In the genomic region with DNA sequence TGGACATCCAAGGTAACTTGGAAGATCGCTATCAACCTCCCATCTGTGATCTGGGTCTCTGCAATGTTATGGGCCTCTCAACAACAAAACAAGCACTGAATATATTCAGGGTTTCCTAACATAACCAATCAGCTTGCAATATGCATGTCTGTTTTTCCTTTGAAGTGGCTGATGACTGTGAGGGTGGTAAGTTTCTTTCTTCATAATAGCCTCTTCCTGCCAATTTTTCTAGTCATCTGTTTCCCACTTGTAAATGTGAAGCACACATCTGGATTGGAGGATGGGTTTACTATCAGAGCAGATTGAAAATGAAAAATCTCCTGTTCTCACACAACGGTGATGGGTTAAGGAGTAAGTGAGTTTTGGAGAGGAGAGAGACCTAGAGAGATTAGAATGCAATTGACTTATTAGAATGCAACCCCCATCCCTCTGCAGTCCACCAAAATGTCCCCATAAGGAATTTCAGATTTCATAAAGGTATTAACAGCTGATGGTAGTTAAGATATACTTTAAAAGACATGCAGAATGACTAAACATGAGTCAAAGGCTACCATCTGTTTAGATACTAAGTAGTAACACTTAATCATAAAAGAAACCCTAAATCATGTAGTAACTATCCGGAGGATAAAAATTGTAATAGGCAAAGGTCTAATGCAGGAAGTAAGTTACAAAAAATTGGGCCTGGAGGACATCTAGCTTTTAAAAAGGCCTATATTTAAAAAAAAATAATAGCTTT, we compare ENCODE assay signal across 11 cellular contexts. TPM values are rescaled to one million over a fixed set of nuclear protein-coding genes. Genes with fewer than 3 reads are reported as not detected.
DNase-seq lines count a peak whose midpoint lies in the region; ATAC-seq, FAIRE-seq and TF ChIP-seq lines count a peak whose summit lies in the region.
"Had no signal": no experiment of that assay in that cellular context is flagged by ENCODE, and none has a peak within 500 bp of the region (broad histone marks: within the 10 kb centered on the region; RNA-seq: fewer than 3 reads in every experiment).

No MANE protein-coding gene starts in this region.

- peaks cover 23 to 96% (median 65%) of the 10 kb centered on the region in 3 donors for H3K36me3 Mint-ChIP-seq in naive thymus-derived CD8-positive, alpha-beta T cell

- no peaks in the 10 kb centered on the region for H3K9me3 ChIP-seq in Peyer's patch

- H3K9me3 Mint-ChIP-seq in naive thymus-derived CD8-positive, alpha-beta T cell = peaks cover 0 to 10% (median 3%) of the 10 kb centered on the region in 9 donors
- H3K9me3 Mint-ChIP-seq: dendritic cell treated with granulocyte-macrophage colony-stimulating factor and Interleukin-4, amounts not matched to agents 40 ng/mL and 50 ng/mL, for 4 days had no signal

- H3K27ac Mint-ChIP-seq in naive thymus-derived CD8-positive, alpha-beta T cell = peak overlapping the region; percentile 60 to 93 (median 84)

- H3K4me1 ChIP-seq in Peyer's patch = no peaks in the 10 kb centered on the region

- POLR2A ChIA-PET in naive thymus-derived CD8-positive, alpha-beta T cell (lab: Charles Lee) = no interaction called here

- no peaks in the 10 kb centered on the region for H3K27me3 ChIP-seq in Peyer's patch

- H3K4me3 ChIP-seq in astrocyte of the cerebellum (ENCODE audit: low read depth, low read length) = no peak overlapping the region
- no peak overlapping the region for H3K4me3 ChIP-seq in Peyer's patch

- H3K27me3 Mint-ChIP-seq in naive thymus-derived CD8-positive, alpha-beta T cell = no peaks in the 10 kb centered on the region
- H3K27me3 Mint-ChIP-seq: dendritic cell treated with granulocyte-macrophage colony-stimulating factor and Interleukin-4, amounts not matched to agents 40 ng/mL and 50 ng/mL, for 4 days had no signal

- in situ Hi-C loops in astrocyte of the cerebellum (cut with HindIII; ENCODE audit: low sequenced_read_pairs) = no loop called here

- no peak for TF ChIP-seq POLR2A in Peyer's patch (IDR thresholded peaks at IDR 0.05)

- H3K4me3 Mint-ChIP-seq in naive thymus-derived CD8-positive, alpha-beta T cell = peak overlapping the region in 7 of 10 donors; percentile 3 to 47 (median 14)
- H3K4me3 Mint-ChIP-seq: dendritic cell treated with granulocyte-macrophage colony-stimulating factor and Interleukin-4, amounts not matched to agents 40 ng/mL and 50 ng/mL, for 4 days had no signal

- peak; percentile 33 for FAIRE-seq in HTR-8/SVneo (lab: Jason Lieb, UNC)

- peaks cover 0 to 65% (median 0%) of the 10 kb centered on the region in 3 donors for H3K36me3 ChIP-seq in Peyer's patch

- no peak for TF ChIP-seq CTCF in astrocyte of the cerebellum (IDR thresholded peaks at IDR 0.05; ENCODE audit: low read depth, low read length, missing control alignments)
- TF ChIP-seq CTCF in Peyer's patch (IDR thresholded peaks at IDR 0.05) = no peak

- peaks cover 15 to 28% (median 21%) of the 10 kb centered on the region in 4 donors for H3K4me1 Mint-ChIP-seq in naive thymus-derived CD8-positive, alpha-beta T cell

- peak; percentile 90 to 94 for ATAC-seq in naive thymus-derived CD8-positive, alpha-beta T cell
- no peak for ATAC-seq in HG03175 (IDR thresholded peaks at IDR 0.05; ENCODE audit: unreplicated experiment)

- DNase-seq in EH (ENCODE audit: low read depth) (peak; percentile 79), HTR-8/SVneo (ENCODE audit: insufficient read length, low spot score) (no peak), astrocyte of the cerebellum (ENCODE audit: low read depth) (peak; percentile 74), middle frontal gyrus (ENCODE audit: extremely low spot score, low spot score) (no peak), Peyer's patch (no peak), NCI-H187 treated with DMSO at 0.1 percent for 48 hours (lab: John Stamatoyannopoulos, UW) (no peak)
- peak in 4 of 10 donors; percentile 12 to 48 (median 26) for DNase-seq in naive thymus-derived CD8-positive, alpha-beta T cell
- DNase-seq: GOT3, NCI-H526 had no signal

- H3K27ac ChIP-seq in Peyer's patch = no peak overlapping the region

RNA-seq across cellular contexts. Expression of a gene that starts 58.4 kb away (rescaled TPM):
- total RNA-seq in naive thymus-derived CD8-positive, alpha-beta T cell = 10 to 100 TPM; 10.5 to 11.0 TPM
- polyA plus RNA-seq in naive thymus-derived CD8-positive, alpha-beta T cell = 1 to 10 TPM; 5.7 to 7.2 (median 5.8) TPM
- 10 to 100 TPM; 16.6 to 23.9 (median 17.8) TPM for total RNA-seq in Peyer's patch

Comparison
In these comparisons a context has a peak if more than half of its experiments do, and no peak if none do; other contexts are left out.
1. DNase-seq: peak in EH (single experiment) and astrocyte of the cerebellum (single experiment); none in HTR-8/SVneo (single experiment), middle frontal gyrus (single experiment), Peyer's patch (0 of 3) and NCI-H187 treated with DMSO at 0.1 percent for 48 hours (single experiment).